Comparison of ENCODE assay signal across 1 cellular context in the genomic region with DNA sequence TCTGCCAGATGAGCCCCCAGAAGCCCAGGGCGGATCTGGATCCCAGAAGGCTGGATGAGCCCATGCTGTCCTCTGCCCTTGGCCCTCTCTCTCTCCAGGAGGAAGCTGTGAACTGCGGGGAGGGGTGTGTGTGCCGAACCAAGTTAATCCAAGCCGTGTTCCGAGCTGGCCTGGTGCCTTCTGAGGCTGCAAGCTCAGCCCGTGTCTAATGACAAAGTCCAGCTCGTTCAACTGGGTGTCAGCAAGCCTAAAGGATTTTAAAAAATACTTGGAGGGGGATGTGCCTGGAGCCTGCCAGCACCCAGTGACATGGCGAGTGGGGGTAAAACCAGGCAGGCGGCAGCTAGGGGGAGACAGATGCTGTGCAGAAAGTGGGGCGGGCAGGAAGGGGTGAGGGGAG.
TF ChIP-seq lines count a peak whose summit lies in the region.

No MANE protein-coding gene starts in this region.

TF ChIP-seq in HEK293, 187 proteins besides CTCF, POLR2A, EP300 and RAD21:
- TF ChIP-seq, protein P1, sequence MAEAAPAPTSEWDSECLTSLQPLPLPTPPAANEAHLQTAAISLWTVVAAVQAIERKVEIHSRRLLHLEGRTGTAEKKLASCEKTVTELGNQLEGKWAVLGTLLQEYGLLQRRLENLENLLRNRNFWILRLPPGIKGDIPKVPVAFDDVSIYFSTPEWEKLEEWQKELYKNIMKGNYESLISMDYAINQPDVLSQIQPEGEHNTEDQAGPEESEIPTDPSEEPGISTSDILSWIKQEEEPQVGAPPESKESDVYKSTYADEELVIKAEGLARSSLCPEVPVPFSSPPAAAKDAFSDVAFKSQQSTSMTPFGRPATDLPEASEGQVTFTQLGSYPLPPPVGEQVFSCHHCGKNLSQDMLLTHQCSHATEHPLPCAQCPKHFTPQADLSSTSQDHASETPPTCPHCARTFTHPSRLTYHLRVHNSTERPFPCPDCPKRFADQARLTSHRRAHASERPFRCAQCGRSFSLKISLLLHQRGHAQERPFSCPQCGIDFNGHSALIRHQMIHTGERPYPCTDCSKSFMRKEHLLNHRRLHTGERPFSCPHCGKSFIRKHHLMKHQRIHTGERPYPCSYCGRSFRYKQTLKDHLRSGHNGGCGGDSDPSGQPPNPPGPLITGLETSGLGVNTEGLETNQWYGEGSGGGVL (tag by site-specific recombination; IDR thresholded peaks at IDR 0.05), result peak; percentile 59
- TF ChIP-seq, protein P2, sequence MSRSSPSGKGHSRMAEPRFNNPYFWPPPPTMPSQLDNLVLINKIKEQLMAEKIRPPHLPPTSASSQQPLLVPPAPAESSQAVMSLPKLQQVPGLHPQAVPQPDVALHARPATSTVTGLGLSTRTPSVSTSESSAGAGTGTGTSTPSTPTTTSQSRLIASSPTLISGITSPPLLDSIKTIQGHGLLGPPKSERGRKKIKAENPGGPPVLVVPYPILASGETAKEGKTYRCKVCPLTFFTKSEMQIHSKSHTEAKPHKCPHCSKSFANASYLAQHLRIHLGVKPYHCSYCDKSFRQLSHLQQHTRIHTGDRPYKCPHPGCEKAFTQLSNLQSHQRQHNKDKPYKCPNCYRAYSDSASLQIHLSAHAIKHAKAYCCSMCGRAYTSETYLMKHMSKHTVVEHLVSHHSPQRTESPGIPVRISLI (tag by site-specific recombination; IDR thresholded peaks at IDR 0.05), result no peak
